26 cellular contexts compared by ENCODE assay signal in the genomic region with DNA sequence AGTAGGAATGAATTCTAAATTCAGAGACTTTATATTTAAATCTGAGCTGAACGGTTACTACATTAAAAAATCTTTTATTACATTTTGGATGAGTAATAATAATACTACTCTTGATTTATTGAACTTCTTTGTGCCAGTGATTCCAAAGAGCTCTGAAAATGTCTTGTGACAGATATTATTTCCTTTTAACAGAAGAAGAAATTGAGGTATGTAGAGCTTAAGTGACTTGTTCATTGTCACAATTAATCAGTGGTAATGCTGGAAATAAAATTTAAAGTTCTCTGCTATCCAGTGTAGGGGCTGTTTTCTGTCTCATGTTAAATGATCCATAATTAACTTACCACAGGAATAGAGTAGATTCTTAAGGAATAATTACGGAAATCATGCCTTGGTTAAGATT.
DNase-seq lines count a peak whose midpoint lies in the region; ATAC-seq, FAIRE-seq and TF ChIP-seq lines count a peak whose summit lies in the region.
"Had no signal": no experiment of that assay in that cellular context is flagged by ENCODE, and none has a peak within 500 bp of the region (broad histone marks: within the 10 kb centered on the region; RNA-seq: fewer than 3 reads in every experiment).

No MANE protein-coding gene starts in this region.

- H2BK20ac ChIP-seq in H1 (ENCODE audit: low read length) = no peak overlapping the region

- no peaks in the 10 kb centered on the region for H3K36me3 Mint-ChIP-seq in type B pancreatic cell
- H3K36me3 Mint-ChIP-seq in CD8-positive, alpha-beta T cell = no peaks in the 10 kb centered on the region
- H3K36me3 Mint-ChIP-seq: CD14-positive monocyte; CD4-positive, alpha-beta memory T cell; CD4-positive, CD25-positive, alpha-beta regulatory T cell had no signal

- no peak overlapping the region for H3K27ac Mint-ChIP-seq in type B pancreatic cell
- H3K27ac Mint-ChIP-seq in CD8-positive, alpha-beta T cell = no peak overlapping the region
- H3K27ac Mint-ChIP-seq: CD14-positive monocyte; CD4-positive, alpha-beta memory T cell; CD4-positive, CD25-positive, alpha-beta regulatory T cell had no signal

- no peak overlapping the region for H3K4me3 Mint-ChIP-seq in type B pancreatic cell
- no peak overlapping the region for H3K4me3 Mint-ChIP-seq in CD8-positive, alpha-beta T cell
- H3K4me3 Mint-ChIP-seq: CD14-positive monocyte; CD4-positive, alpha-beta memory T cell; CD4-positive, CD25-positive, alpha-beta regulatory T cell had no signal

- no peak overlapping the region for H3K23ac ChIP-seq in H1 (ENCODE audit: insufficient read length)

- no peak overlapping the region for H4K91ac ChIP-seq in H1 (replicated peaks; ENCODE audit: insufficient read length, low read length)

- no peak overlapping the region for H3K56ac ChIP-seq in H1 (replicated peaks; ENCODE audit: insufficient read length, low read depth, low read length)

- H3K4ac ChIP-seq in H1 (replicated peaks; ENCODE audit: insufficient read length, low read depth, low read length) = no peak overlapping the region

- H3K4me1 ChIP-seq in H1 (replicated peaks in 1 of 4; ENCODE audit: control insufficient read depth in 3 of 4, insufficient read depth in 4 of 4, low read length in 3 of 4) = peaks cover 0 to 7% (median 6%) of the 10 kb centered on the region in 4 experiments; a peak in 5 of 7 replicates
- H3K4me1 ChIP-seq in CD8-positive, alpha-beta T cell (ENCODE audit: insufficient read depth, low read length) = no peaks in the 10 kb centered on the region
- H3K4me1 ChIP-seq: BLaER1 had no signal

- no peaks in the 10 kb centered on the region for H3K9me3 ChIP-seq in H1 (ENCODE audit: insufficient read depth in 2 of 2, low read depth in 1 of 2, low read length in 1 of 2)
- no peaks in the 10 kb centered on the region for H3K9me3 ChIP-seq in CD8-positive, alpha-beta T cell (ENCODE audit: low read length)
- H3K9me3 ChIP-seq: BE2C, BLaER1, Caco-2 had no signal

- POLR2A ChIA-PET in H1 (lab: Charles Lee; ENCODE audit: partially characterized antibody) = interaction anchor here (1.6 kb wide), 1 partner anchor 9 kb away, joined by 5 read pairs; no protein-coding TSS in a partner anchor
- POLR2A ChIA-PET in CD8-positive, alpha-beta T cell (lab: Charles Lee) = no interaction called here

- no peaks in the 10 kb centered on the region for H3K79me1 ChIP-seq in H1 (ENCODE audit: low read depth, low read length)

- peak; percentile 40 for DNase-seq in SK-N-DZ (ENCODE audit: low spot score)
- DNase-seq in H1 (ENCODE audit: low read depth in 1 of 2, low spot score in 2 of 2) = no peak
- DNase-seq in SKM-1 treated with dmso at 0.1 percent for 144 hours (lab: John Stamatoyannopoulos, UW; ENCODE audit: unreplicated experiment) = no peak
- DNase-seq in type B pancreatic cell (ENCODE audit: extremely low spot score, unreplicated experiment) = no peak
- DNase-seq in CD8-positive, alpha-beta T cell = no peak
- DNase-seq: 8988T; ACHN; BE2C; C1 segment of cervical spinal cord; Caco-2; Calu3; CD4-positive, alpha-beta memory T cell; CD4-positive, CD25-positive, alpha-beta regulatory T cell; DMS 273 treated with DMSO at 0.1 percent for 48 hours; DMS153; DMS53; DMS79; DND-41; EL; GDM1 had no signal

- ATAC-seq in SK-N-SH treated with all-trans-retinoic acid at 6 μM for 48 hours = peak; percentile 92
- no peak for ATAC-seq in CD8-positive, alpha-beta T cell
- ATAC-seq: GM12878 had no signal

- no peak overlapping the region for H2BK120ac ChIP-seq in H1 (replicated peaks; ENCODE audit: low read depth, low read length)

- peaks cover 0 to 72% of the 10 kb centered on the region in 2 experiments; a peak in 2 of 4 replicates for H3K79me2 ChIP-seq in H1 (ENCODE audit: control insufficient read depth in 1 of 2, insufficient read depth in 2 of 2, low read length in 2 of 2)

- H4K20me1 ChIP-seq in H1 (replicated peaks in 1 of 2; ENCODE audit: control insufficient read depth in 1 of 2, insufficient read depth in 2 of 2, low read length in 2 of 2) = peaks cover 0 to 5% of the 10 kb centered on the region in 2 experiments
- H4K20me1 ChIP-seq: BLaER1 had no signal

- no peak for TF ChIP-seq POLR2A in H1 (IDR thresholded peaks at IDR 0.05; ENCODE audit: control extremely low read depth in 1 of 2, low read depth in 2 of 2, low read length in 2 of 2)

- no peak overlapping the region for H2AFZ ChIP-seq in H1 (ENCODE audit: low read length)

- no peak overlapping the region for H3K27ac ChIP-seq in H1 (ENCODE audit: low read depth, low read length)
- no peak overlapping the region for H3K27ac ChIP-seq in CD8-positive, alpha-beta T cell (ENCODE audit: low read depth, low read length)
- H3K27ac ChIP-seq: BLaER1 had no signal

- no peak overlapping the region for H2BK5ac ChIP-seq in H1 (ENCODE audit: low read depth, low read length)

- no peak overlapping the region for H3K14ac ChIP-seq in H1 (ENCODE audit: insufficient read length)

- H3K9ac ChIP-seq in H1 (replicated peaks in 1 of 4; ENCODE audit: extremely low read depth in 1 of 4, low read depth in 3 of 4, low read length in 3 of 4) = no peak overlapping the region
- H3K9ac ChIP-seq: BLaER1 had no signal

- no peaks in the 10 kb centered on the region for H3K9me3 Mint-ChIP-seq in type B pancreatic cell
- H3K9me3 Mint-ChIP-seq in CD8-positive, alpha-beta T cell = no peaks in the 10 kb centered on the region

- TF ChIP-seq CTCF in H1 (IDR thresholded peaks at IDR 0.05; ENCODE audit: control extremely low read depth in 1 of 3, insufficient read depth in 1 of 3, low read depth in 1 of 3, low read length in 3 of 3) (no peak), type B pancreatic cell (conservative IDR thresholded peaks at IDR 0.05) (no peak)
- no peak for TF ChIP-seq CTCF in CD8-positive, alpha-beta T cell (IDR thresholded peaks at IDR 0.05)

- no peak overlapping the region for H4K5ac ChIP-seq in H1 (ENCODE audit: insufficient read length, low read depth, low read length)

- peaks cover 18% of the 10 kb centered on the region for H3K27me3 Mint-ChIP-seq in type B pancreatic cell
- H3K27me3 Mint-ChIP-seq in CD8-positive, alpha-beta T cell (ENCODE audit: low read depth) = no peaks in the 10 kb centered on the region
- H3K27me3 Mint-ChIP-seq: CD4-positive, alpha-beta memory T cell; CD4-positive, CD25-positive, alpha-beta regulatory T cell had no signal

- no peaks in the 10 kb centered on the region; the same call in 1 of the 2 replicates for H3K23me2 ChIP-seq in H1 (ENCODE audit: low read depth, low read length)

- no peaks in the 10 kb centered on the region for H3K27me3 ChIP-seq in H1 (replicated peaks in 1 of 4; ENCODE audit: control insufficient read depth in 3 of 4, extremely low read depth in 1 of 4, insufficient read depth in 3 of 4, low read length in 3 of 4)
- no peaks in the 10 kb centered on the region for H3K27me3 ChIP-seq in CD8-positive, alpha-beta T cell (ENCODE audit: insufficient read depth, low read length)
- H3K27me3 ChIP-seq: BE2C, BLaER1 had no signal

- H3K36me3 ChIP-seq in H1 (ENCODE audit: control insufficient read depth in 2 of 4, insufficient read depth in 4 of 4, low read length in 3 of 4) = peaks cover 0 to 3% (median 0%) of the 10 kb centered on the region in 4 experiments; a peak in 2 of 8 replicates
- no peaks in the 10 kb centered on the region for H3K36me3 ChIP-seq in CD8-positive, alpha-beta T cell (ENCODE audit: insufficient read depth, low read length)
- H3K36me3 ChIP-seq: BE2C, BLaER1 had no signal

- CTCF ChIA-PET in H1 (lab: Charles Lee; ENCODE audit: partially characterized antibody) = interaction anchor here (1.1 to 1.2 kb wide), 2 partner anchors 10 to 29 kb away, joined by 3 read pairs; no protein-coding TSS in a partner anchor
- CTCF ChIA-PET in CD8-positive, alpha-beta T cell (lab: Charles Lee) = no interaction called here

- no peak overlapping the region for H4K8ac ChIP-seq in H1 (ENCODE audit: extremely low read depth, insufficient read depth, low read length)

- no peak overlapping the region for H3K4me3 ChIP-seq in H1 (ENCODE audit: extremely low read depth in 1 of 4, insufficient read depth in 2 of 4, low read depth in 3 of 4, low read length in 4 of 4)
- H3K4me3 ChIP-seq in CD8-positive, alpha-beta T cell (ENCODE audit: low read depth, low read length) = no peak overlapping the region
- H3K4me3 ChIP-seq: BLaER1, GM12878 had no signal

- no peak overlapping the region for H2BK15ac ChIP-seq in H1 (ENCODE audit: low read length)

- TF ChIP-seq RAD21 in H1 (IDR thresholded peaks at IDR 0.05 in 1 of 2, conservative IDR thresholded peaks at IDR 0.05 in 1 of 2; ENCODE audit: low read depth in 2 of 2, low read length in 2 of 2) = no peak

- no peak overlapping the region for H2BK12ac ChIP-seq in H1 (ENCODE audit: low read depth, low read length)

- FAIRE-seq in H1 (lab: Jason Lieb, UNC) = peak; percentile 24
- FAIRE-seq: GM12878, GM12892, GM18507 had no signal

- TF ChIP-seq EP300 in H1 (IDR thresholded peaks at IDR 0.05; ENCODE audit: borderline replicate concordance in 1 of 2, low read depth in 2 of 2, low read length in 2 of 2) = no peak

- H3K4me1 Mint-ChIP-seq in type B pancreatic cell (ENCODE audit: unreplicated experiment) = no peaks in the 10 kb centered on the region
- no peaks in the 10 kb centered on the region for H3K4me1 Mint-ChIP-seq in CD8-positive, alpha-beta T cell (ENCODE audit: low read depth)
- H3K4me1 Mint-ChIP-seq: CD14-positive monocyte; CD4-positive, alpha-beta memory T cell; CD4-positive, CD25-positive, alpha-beta regulatory T cell had no signal

- 90% methylated on average over 2 of the region's 2 CpGs; no CpG with 5 or more reads in 1 of the 2 experiments for WGBS in H1 (ENCODE audit: extremely low coverage in 1 of 2, insufficient coverage in 1 of 2, insufficient read length in 1 of 2, insufficient replicate concordance in 2 of 2, low coverage in 1 of 2, low lambda C conversion rate in 2 of 2, missing lambda C conversion rate in 1 of 2), 2 experiments

- intact Hi-C loops in CD8-positive, alpha-beta T cell (cut with DNase I, micrococcal nuclease) = no loop called here

- H3K4me2 ChIP-seq in H1 (ENCODE audit: insufficient read depth in 1 of 2, low read depth in 2 of 2, low read length in 2 of 2) = no peak overlapping the region
- H3K4me2 ChIP-seq: BLaER1 had no signal

- H2AK5ac ChIP-seq in H1 (ENCODE audit: low read depth, low read length) = no peak overlapping the region

- no peak overlapping the region for H3K18ac ChIP-seq in H1 (ENCODE audit: extremely low read depth, low read length)

TF ChIP-seq in SK-N-SH treated with all-trans-retinoic acid at 6 μM for 48 hours, 23 proteins besides CTCF, POLR2A, EP300 and RAD21 (continues in another document):
- TF ChIP-seq RARB (CRISPR knock-in tag; IDR thresholded peaks at IDR 0.05) = peak; percentile 67; the same call in 1 of the 2 replicates

TF ChIP-seq in H1, 55 proteins besides CTCF, POLR2A, EP300 and RAD21 (continues in another document):
- TF ChIP-seq RNF2 (IDR thresholded peaks at IDR 0.05; ENCODE audit: borderline replicate concordance, low read depth, low read length, missing control alignments, poor library complexity, severe bottlenecking) = no peak
- no peak for TF ChIP-seq BACH1 (IDR thresholded peaks at IDR 0.05; ENCODE audit: low read length)
- TF ChIP-seq CTBP2 (IDR thresholded peaks at IDR 0.05; ENCODE audit: borderline replicate concordance, insufficient read depth, insufficient read length, low read length) = no peak
- TF ChIP-seq SP4 (IDR thresholded peaks at IDR 0.05; ENCODE audit: low read length) = no peak
- no peak for TF ChIP-seq SRF (IDR thresholded peaks at IDR 0.05; ENCODE audit: low read depth, low read length)
- no peak for TF ChIP-seq PHF8 (conservative IDR thresholded peaks at IDR 0.05; ENCODE audit: low read depth, low read length)
